9 cellular contexts compared by ENCODE assay signal in genomic region chr17:58531122-58531521, GRCh38. TPM values are rescaled to one million over a fixed set of nuclear protein-coding genes. Genes with fewer than 3 reads are reported as not detected.
DNase-seq lines count a peak whose midpoint lies in the region; ATAC-seq and TF ChIP-seq lines count a peak whose summit lies in the region.
"Had no signal": no experiment of that assay in that cellular context is flagged by ENCODE, and none has a peak within 500 bp of the region (broad histone marks: within the 10 kb centered on the region; RNA-seq: fewer than 3 reads in every experiment).

No MANE protein-coding gene starts in this region.

- no peaks in the 10 kb centered on the region for H3K9me3 ChIP-seq in adrenal gland (replicated peaks in 1 of 3)
- no peaks in the 10 kb centered on the region for H3K9me3 ChIP-seq in stomach smooth muscle (ENCODE audit: control insufficient read depth in 2 of 2, low read length in 2 of 2)

- H3K9ac ChIP-seq in stomach smooth muscle (ENCODE audit: low read length in 2 of 2): peak overlapping the region; percentile 49 to 64

- TF ChIP-seq POLR2A in adrenal gland (IDR thresholded peaks at IDR 0.05): no peak

- H3K4me3 ChIP-seq in adrenal gland (peak overlapping the region in 2 of 4 donors; percentile 40 to 75), stomach smooth muscle (ENCODE audit: low read length in 2 of 2) (peak overlapping the region; percentile 65 to 79)

- H3K27me3 ChIP-seq in adrenal gland (no peaks in the 10 kb centered on the region), layer of hippocampus (ENCODE audit: control insufficient read depth, insufficient read depth, low read length) (no peaks in the 10 kb centered on the region), stomach smooth muscle (ENCODE audit: control insufficient read depth in 1 of 2, insufficient read depth in 2 of 2, low read length in 2 of 2) (no peaks in the 10 kb centered on the region)

- peaks cover 66 to 82% of the 10 kb centered on the region in 2 donors for H3K4me1 ChIP-seq in adrenal gland (replicated peaks in 1 of 2)
- H3K4me1 ChIP-seq in stomach smooth muscle (ENCODE audit: control insufficient read depth, insufficient read depth, low read length): peaks cover 19% of the 10 kb centered on the region

- H3K36me3 ChIP-seq in adrenal gland (replicated peaks in 1 of 2) (no peaks in the 10 kb centered on the region), stomach smooth muscle (ENCODE audit: control insufficient read depth in 2 of 2, insufficient read depth in 2 of 2, low read length in 2 of 2) (no peaks in the 10 kb centered on the region)

- DNase-seq in NCI-H524 (lab: John Stamatoyannopoulos, UW) (peak; percentile 36 to 37), NCI-H524 treated with DMSO at 0.1 percent for 48 hours (lab: John Stamatoyannopoulos, UW) (no peak), adrenal gland (peak in 2 of 7 donors; percentile 19 to 35)

- 22 to 43% (median 37%) methylated on average over 3 of the region's 3 CpGs for WGBS in adrenal gland, 4 donors

- intact Hi-C loops in adrenal gland (cut with DNase I): loop anchor here (10.0 kb wide), 2 partner anchors 54 to 164 kb away; partner anchors contain the start of genes RAD51C (in 1 of the 2) and TEX14 (in 1 of the 2)

- no peak for ATAC-seq in HG02852 (IDR thresholded peaks at IDR 0.05; ENCODE audit: unreplicated experiment)
- ATAC-seq in GM21717 (IDR thresholded peaks at IDR 0.05; ENCODE audit: unreplicated experiment): no peak
- no peak for ATAC-seq in GM21447 (IDR thresholded peaks at IDR 0.05; ENCODE audit: unreplicated experiment)

- no peak for TF ChIP-seq CTCF in adrenal gland (IDR thresholded peaks at IDR 0.05)

- H3K27ac ChIP-seq in adrenal gland: peak overlapping the region in 4 of 5 donors; percentile 41 to 95 (median 80)
- H3K27ac ChIP-seq in layer of hippocampus (ENCODE audit: low read depth, low read length): peak overlapping the region; percentile 98
- H3K27ac ChIP-seq in stomach smooth muscle (ENCODE audit: low read length): no peak overlapping the region

RNA-seq across cellular contexts. Expression of gene MTMR4, which starts 16.7 kb away (rescaled TPM):
- total RNA-seq in adrenal gland: 10 to 100 TPM; 36.4 to 72.0 (median 43.7) TPM
- 10 to 100 TPM; 11.4 to 43.1 (median 17.0) TPM for polyA plus RNA-seq in adrenal gland

RNA-seq across cellular contexts. Expression of gene HSF5, which starts 42.9 kb away (rescaled TPM):
- total RNA-seq in adrenal gland: not detected
- under 1 TPM; 0.03 to 0.08 (median 0.04) TPM for polyA plus RNA-seq in adrenal gland
- total RNA-seq: myocyte had no signal
